ENCODE assay signal across 8 cellular contexts in genomic region chr2:152030596-152031328, GRCh38.
DNase-seq lines count a peak whose midpoint lies in the region; ATAC-seq and TF ChIP-seq lines count a peak whose summit lies in the region.
"Not testable (repeated sequence)": the region's sequence is repeated elsewhere in the genome, so short reads cannot be mapped to it uniquely, and the experiment has no call there.

No MANE protein-coding gene starts in this region.

- intact Hi-C loops in CD14-positive monocyte (cut with micrococcal nuclease), result loop anchor here (10.0 kb wide), 3 partner anchors 144 to 614 kb away; partner anchors contain the start of gene STAM2 (in 1 of the 2)

- peak; percentile 49 for ATAC-seq in GM18858 (IDR thresholded peaks at IDR 0.05; ENCODE audit: unreplicated experiment)
- ATAC-seq in GM21381 (IDR thresholded peaks at IDR 0.05; ENCODE audit: unreplicated experiment), result peak; percentile 47
- ATAC-seq in HG02623 (IDR thresholded peaks at IDR 0.05; ENCODE audit: unreplicated experiment), result peak; percentile 52
- ATAC-seq in HG03159 (IDR thresholded peaks at IDR 0.05; ENCODE audit: unreplicated experiment), result peak; percentile 46

- H3K4me1 Mint-ChIP-seq in CD14-positive monocyte, result peaks cover 22% of the 10 kb centered on the region

- peaks cover 0 to 10% (median 0%) of the 10 kb centered on the region in 3 donors for H3K27me3 Mint-ChIP-seq in CD14-positive monocyte (ENCODE audit: low read depth in 3 of 3)

- not testable (repeated sequence) for H3K36me3 Mint-ChIP-seq in CD14-positive monocyte

- DNase-seq in CD14-positive monocyte (ENCODE audit: low spot score) (peak; percentile 56), Kasumi-1 (lab: John Stamatoyannopoulos, UW) (peak; percentile 75 to 83), SKM-1 (lab: John Stamatoyannopoulos, UW; ENCODE audit: unreplicated experiment) (peak; percentile 90), medulla oblongata (ENCODE audit: extremely low spot score) (peak; percentile 29)

- not testable (repeated sequence) for H3K4me3 Mint-ChIP-seq in CD14-positive monocyte

- H3K9me3 Mint-ChIP-seq in CD14-positive monocyte, result not testable (repeated sequence)

- not testable (repeated sequence) for TF ChIP-seq CTCF in CD14-positive monocyte (IDR thresholded peaks at IDR 0.05)

- peak overlapping the region; percentile 80 to 94 (median 83) for H3K27ac Mint-ChIP-seq in CD14-positive monocyte

Comparison
In these comparisons a context has a peak if more than half of its experiments do, and no peak if none do; other contexts are left out.
1. Peak in every context shown above with its lines: DNase-seq and ATAC-seq.
2. DNase-seq: peak in every context shown above with its lines; median percentile 90 in SKM-1; 79 in Kasumi-1; 56 in CD14-positive monocyte; 29 in medulla oblongata.